Comparison of ENCODE assay signal across 20 cellular contexts in genomic region chr1:157153743-157154142, GRCh38. TPM values are rescaled to one million over a fixed set of nuclear protein-coding genes. Genes with fewer than 3 reads are reported as not detected.
DNase-seq lines count a peak whose midpoint lies in the region; ATAC-seq, FAIRE-seq and TF ChIP-seq lines count a peak whose summit lies in the region.
"Had no signal": no experiment of that assay in that cellular context is flagged by ENCODE, and none has a peak within 500 bp of the region (broad histone marks: within the 10 kb centered on the region; RNA-seq: fewer than 3 reads in every experiment).

No MANE protein-coding gene starts in this region.

- WGBS in liver: 38% methylated on average over 1 of the region's 1 CpG
- 0% methylated on average over 1 of the region's 1 CpG for WGBS in HepG2 (ENCODE audit: low lambda C conversion rate)
- 29% methylated on average over 1 of the region's 1 CpG; no CpG with 5 or more reads in 1 of the 2 donors for WGBS in transverse colon (ENCODE audit: low coverage in 1 of 2), 2 donors

- peaks cover 30% of the 10 kb centered on the region for H3K27me3 Mint-ChIP-seq in T-helper 17 cell

- H3K9me3 ChIP-seq in liver (ENCODE audit: control insufficient read depth in 4 of 4, low read length in 3 of 4): no peaks in the 10 kb centered on the region
- H3K9me3 ChIP-seq in HepG2 (ENCODE audit: low read length): no peaks in the 10 kb centered on the region
- H3K9me3 ChIP-seq in T-helper 17 cell (ENCODE audit: control insufficient read depth, low read length, poor library complexity, severe bottlenecking): no peaks in the 10 kb centered on the region
- no peaks in the 10 kb centered on the region for H3K9me3 ChIP-seq in transverse colon
- H3K9me3 ChIP-seq: pancreas, testis had no signal

- H3K4me3 Mint-ChIP-seq in T-helper 17 cell: peak overlapping the region; percentile 71
- H3K4me3 Mint-ChIP-seq: activated T-cell treated with anti-CD3 and anti-CD28 coated beads, Interleukin-2, amount 50 U/mL, for 4 hours had no signal

- H3K4me3 ChIP-seq in liver (ENCODE audit: low read depth in 1 of 3, low read length in 3 of 3) (no peak overlapping the region), HepG2 (replicated peaks in 1 of 3; ENCODE audit: insufficient read depth in 1 of 3, low read depth in 2 of 3, low read length in 3 of 3) (no peak overlapping the region), transverse colon (no peak overlapping the region), brain microvascular endothelial cell (ENCODE audit: low read depth, low read length) (no peak overlapping the region)
- H3K4me3 ChIP-seq: pancreas, SK-N-MC, testis had no signal

- H3K36me3 ChIP-seq in liver (ENCODE audit: control insufficient read depth in 4 of 4, insufficient read depth in 3 of 4, low read depth in 1 of 4, low read length in 3 of 4) (no peaks in the 10 kb centered on the region), HepG2 (replicated peaks in 1 of 2; ENCODE audit: control insufficient read depth in 1 of 2, insufficient read depth in 2 of 2, low read length in 2 of 2) (no peaks in the 10 kb centered on the region), transverse colon (no peaks in the 10 kb centered on the region), brain microvascular endothelial cell (replicated peaks) (no peaks in the 10 kb centered on the region)
- H3K36me3 ChIP-seq: pancreas had no signal

- no peaks in the 10 kb centered on the region for H3K27me3 ChIP-seq in liver (ENCODE audit: control insufficient read depth in 4 of 4, insufficient read depth in 4 of 4, low read length in 3 of 4)
- H3K27me3 ChIP-seq in HepG2 (ENCODE audit: control insufficient read depth in 1 of 2, insufficient read depth in 2 of 2, low read length in 2 of 2): peaks cover 2 to 12% of the 10 kb centered on the region in 2 experiments; a peak in 3 of 5 replicates
- peaks cover 4% of the 10 kb centered on the region for H3K27me3 ChIP-seq in transverse colon
- no peaks in the 10 kb centered on the region for H3K27me3 ChIP-seq in brain microvascular endothelial cell (replicated peaks)
- H3K27me3 ChIP-seq: pancreas, testis had no signal

- no peak overlapping the region for H2AFZ ChIP-seq in HepG2 (ENCODE audit: low read length)

- H3K4me2 ChIP-seq in HepG2 (ENCODE audit: low read depth, low read length): no peak overlapping the region

- FAIRE-seq in HepG2 (lab: Jason Lieb, UNC): no peak
- FAIRE-seq: pancreas had no signal

- peaks cover 7 to 29% (median 23%) of the 10 kb centered on the region in 4 donors for H3K4me1 ChIP-seq in liver (ENCODE audit: control insufficient read depth in 4 of 4, insufficient read depth in 4 of 4, low read length in 3 of 4)
- H3K4me1 ChIP-seq in HepG2 (ENCODE audit: insufficient read depth, low read length): peaks cover 31% of the 10 kb centered on the region
- peaks cover 9 to 28% (median 26%) of the 10 kb centered on the region in 4 donors for H3K4me1 ChIP-seq in transverse colon

- TF ChIP-seq EP300 in HepG2 (IDR thresholded peaks at IDR 0.05; ENCODE audit: low read depth in 2 of 2, low read length in 2 of 2): no peak
- no peak for TF ChIP-seq EP300 in HepG2 (CRISPR knock-in tag; IDR thresholded peaks at IDR 0.05; ENCODE audit: borderline replicate concordance)
- TF ChIP-seq EP300 in transverse colon (IDR thresholded peaks at IDR 0.05; ENCODE audit: low read depth): no peak

- H4K20me1 ChIP-seq in HepG2 (ENCODE audit: insufficient read depth, low read length): no peaks in the 10 kb centered on the region

- POLR2A ChIA-PET in HepG2 (lab: Yijun Ruan, JAX): no interaction called here

- H3K27ac Mint-ChIP-seq in T-helper 17 cell: peak overlapping the region; percentile 86

- no peak overlapping the region for H3K9ac ChIP-seq in liver (ENCODE audit: low read depth in 1 of 2, low read length in 2 of 2)
- no peak overlapping the region for H3K9ac ChIP-seq in HepG2 (ENCODE audit: insufficient read depth, low read depth, low read length)

- H3K4me1 Mint-ChIP-seq in T-helper 17 cell: peaks cover 33% of the 10 kb centered on the region

- DNase-seq in HepG2 (ENCODE audit: low spot score) (no peak), T-helper 17 cell (no peak), left lobe of liver (ENCODE audit: low spot score) (no peak), transverse colon (peak; percentile 50), ureter (ENCODE audit: low spot score) (no peak), brain microvascular endothelial cell (no peak)
- DNase-seq: activated CD4-positive, alpha-beta T cell treated with anti-CD3 and anti-CD28 coated beads for 4 hours; activated T-cell treated with anti-CD3 and anti-CD28 coated beads, Interleukin-2, amount 50 U/mL, for 4 hours; MV-4-11; NCI-H2029 treated with DMSO at 0.1 percent for 48 hours; NCI-H526 treated with DMSO at 0.1 percent for 48 hours; pancreas had no signal

- no peak for TF ChIP-seq RAD21 in liver (IDR thresholded peaks at IDR 0.05)
- TF ChIP-seq RAD21 in HepG2 (CRISPR knock-in tag; IDR thresholded peaks at IDR 0.05): no peak

- in situ Hi-C loops in HepG2 (cut with HindIII; ENCODE audit: extremely low pct_ligation_motif_present, low pct_unique_long_range_greater_than_20kb): loop anchor here (5.0 kb wide), 1 partner anchor 61 kb away; no protein-coding TSS in a partner anchor
- in situ Hi-C loops in transverse colon (cut with MboI; ENCODE audit: low pct_ligation_motif_present in 1 of 4, low pct_unique_long_range_greater_than_20kb in 1 of 4, low sequenced_read_pairs in 3 of 4): loop anchor here in 2 of 4 donors (5.0 to 10.0 kb wide), 2 partner anchors 49 to 61 kb away; no protein-coding TSS in a partner anchor
- in situ Hi-C loops in brain microvascular endothelial cell (cut with HindIII; ENCODE audit: low pct_ligation_motif_present, low sequenced_read_pairs): no loop called here

- CTCF ChIA-PET in HepG2 (lab: Yijun Ruan, JAX; ENCODE audit: low intra/inter-chr PET ratio, low total read pairs): interaction anchor here (5.1 kb wide), 1 partner anchor 64 kb away, joined by 71 read pairs; no protein-coding TSS in a partner anchor

- peaks cover 2% of the 10 kb centered on the region for H3K36me3 Mint-ChIP-seq in T-helper 17 cell (ENCODE audit: low read depth)

- TF ChIP-seq POLR2A in HepG2 (IDR thresholded peaks at IDR 0.05; ENCODE audit: insufficient read depth in 1 of 2, low read depth in 2 of 2, low read length in 2 of 2) (no peak), transverse colon (IDR thresholded peaks at IDR 0.05) (no peak)

- TF ChIP-seq CTCF in liver (IDR thresholded peaks at IDR 0.05; ENCODE audit: low read depth, low read length, missing input control) (no peak), HepG2 (CRISPR knock-in tag; IDR thresholded peaks at IDR 0.05) (no peak), transverse colon (IDR thresholded peaks at IDR 0.05) (no peak), brain microvascular endothelial cell (IDR thresholded peaks at IDR 0.05; ENCODE audit: low read depth, low read length, missing control alignments) (no peak)

- ATAC-seq in HepG2 (no peak), T-helper 17 cell (no peak), left lobe of liver (peak; percentile 36), HG02981 (IDR thresholded peaks at IDR 0.05; ENCODE audit: unreplicated experiment) (no peak)
- ATAC-seq: activated T-cell treated with anti-CD3 and anti-CD28 coated beads, Interleukin-2, amount 50 U/mL, for 4 hours; Panc1; pancreas had no signal

- no peak overlapping the region for H3K27ac ChIP-seq in liver (ENCODE audit: low read depth in 1 of 2, low read length in 2 of 2)
- no peak overlapping the region for H3K27ac ChIP-seq in HepG2 (ENCODE audit: extremely low read length, insufficient read depth, low read length)
- peak overlapping the region; percentile 44 to 76 (median 60) for H3K27ac ChIP-seq in transverse colon
- H3K27ac ChIP-seq in brain microvascular endothelial cell: no peak overlapping the region
- H3K27ac ChIP-seq: pancreas, SK-N-MC, testis had no signal

- BruUV-seq in HepG2 (replicated peaks; lab: Mats Ljungman, UMichigan): no TSS peak

- intact Hi-C loops in HepG2 (cut with micrococcal nuclease; ENCODE audit: unreplicated experiment): no loop called here
- intact Hi-C loops in transverse colon (cut with DNase I; ENCODE audit: low total_unique reads): no loop called here

- H3K79me2 ChIP-seq in HepG2 (ENCODE audit: insufficient read depth, low read length): no peaks in the 10 kb centered on the region

RNA-seq across cellular contexts. Expression of gene ETV3, which starts 15.5 kb away (rescaled TPM):
- 10 to 100 TPM in 1 of 2 donors, 1 to 10 TPM in 1; 7.8 to 10.8 TPM for total RNA-seq in liver
- 1 to 10 TPM; 2.0 to 2.7 TPM for polyA plus RNA-seq in liver
- total RNA-seq in HepG2 (2016; rRNA removed; fragmentation: Illumina TruSeq; extraction: Trizol): 5.8 and 8.5 TPM in 2 replicates
- total RNA-seq in HepG2 (2016; cell fraction: cytosol; rRNA removed; fragmentation: Illumina TruSeq; extraction: Trizol; ENCODE audit: low read depth): 0.81 and 1.4 TPM in 2 replicates
- total RNA-seq in HepG2 (2016; cell fraction: insoluble cytoplasmic fraction; rRNA removed; fragmentation: Illumina TruSeq; extraction: Trizol): 5.7 and 7.6 TPM in 2 replicates
- total RNA-seq in HepG2 (2016; cell fraction: membrane; rRNA removed; fragmentation: Illumina TruSeq; extraction: Trizol): 4.0 and 4.1 TPM in 2 replicates
- total RNA-seq in HepG2 (2016; cell fraction: nucleus; rRNA removed; fragmentation: Illumina TruSeq; extraction: Trizol): 8.1 and 8.4 TPM in 2 replicates
- 4.2 and 4.6 TPM in 2 replicates for polyA plus RNA-seq in HepG2 (2011; rRNA removed)
- polyA plus RNA-seq in HepG2 (2011; cell fraction: cytosol; rRNA removed): 2.6 and 3.2 TPM in 2 replicates
- polyA plus RNA-seq in HepG2 (2011; cell fraction: nucleus; rRNA removed): 4.0 and 5.1 TPM in 2 replicates
- 4.8 and 4.9 TPM in 2 replicates for polyA plus RNA-seq in HepG2 (2012)
- polyA plus RNA-seq in HepG2 (2016; cell fraction: cytosol; fragmentation: Illumina TruSeq; extraction: Trizol; ENCODE audit: low read depth): 0.11 and 0.12 TPM in 2 replicates
- 6.3 and 6.4 TPM in 2 replicates for polyA plus RNA-seq in HepG2 (2016; cell fraction: insoluble cytoplasmic fraction; fragmentation: Illumina TruSeq; extraction: Trizol; ENCODE audit: low read depth)
- 0.88 and 1.1 TPM in 2 replicates for polyA plus RNA-seq in HepG2 (2016; cell fraction: membrane; fragmentation: Illumina TruSeq; extraction: Trizol; ENCODE audit: low read depth)
- 7.2 and 7.6 TPM in 2 replicates for polyA plus RNA-seq in HepG2 (2016; cell fraction: nucleus; fragmentation: Illumina TruSeq; extraction: Trizol; ENCODE audit: insufficient read depth, low read depth)
- 11.8 and 25.1 TPM in 2 replicates for polyA minus RNA-seq in HepG2 (2011; rRNA and poly(A)+ RNA removed; ENCODE audit: low replicate concordance)
- 6.7 and 7.9 TPM in 2 replicates for polyA minus RNA-seq in HepG2 (2011; cell fraction: cytosol; rRNA and poly(A)+ RNA removed)
- 14.3 and 14.7 TPM in 2 replicates for polyA minus RNA-seq in HepG2 (2011; cell fraction: nucleus; rRNA and poly(A)+ RNA removed)
- total RNA-seq in T-helper 17 cell: 10 to 100 TPM; 74.0 to 78.2 TPM
- total RNA-seq in left lobe of liver: 6.0 TPM
- 10 to 100 TPM in 3 of 4 donors, 1 to 10 TPM in 1; 3.4 to 28.1 (median 18.1) TPM for total RNA-seq in transverse colon
- 52.4 TPM for total RNA-seq in ureter

RNA-seq across cellular contexts. Expression of gene ETV3L, which starts 54.1 kb away (rescaled TPM):
- not detected for total RNA-seq in liver
- not detected for polyA plus RNA-seq in liver
- not detected in 2 replicates for total RNA-seq in HepG2 (2016; rRNA removed; fragmentation: Illumina TruSeq; extraction: Trizol)
- not detected in 2 replicates for total RNA-seq in HepG2 (2016; cell fraction: cytosol; rRNA removed; fragmentation: Illumina TruSeq; extraction: Trizol; ENCODE audit: low read depth)
- not detected in 2 replicates for total RNA-seq in HepG2 (2016; cell fraction: insoluble cytoplasmic fraction; rRNA removed; fragmentation: Illumina TruSeq; extraction: Trizol)
- total RNA-seq in HepG2 (2016; cell fraction: membrane; rRNA removed; fragmentation: Illumina TruSeq; extraction: Trizol): not detected in 2 replicates
- total RNA-seq in HepG2 (2016; cell fraction: nucleus; rRNA removed; fragmentation: Illumina TruSeq; extraction: Trizol): not detected in 2 replicates
- polyA plus RNA-seq in HepG2 (2011; rRNA removed): not detected in 2 replicates
- polyA plus RNA-seq in HepG2 (2011; cell fraction: cytosol; rRNA removed): not detected in 2 replicates
- polyA plus RNA-seq in HepG2 (2011; cell fraction: nucleus; rRNA removed): not detected in 2 replicates
- polyA plus RNA-seq in HepG2 (2012): not detected in 2 replicates
- polyA plus RNA-seq in HepG2 (2016; cell fraction: cytosol; fragmentation: Illumina TruSeq; extraction: Trizol; ENCODE audit: low read depth): not detected in 2 replicates
- not detected in 2 replicates for polyA plus RNA-seq in HepG2 (2016; cell fraction: insoluble cytoplasmic fraction; fragmentation: Illumina TruSeq; extraction: Trizol; ENCODE audit: low read depth)
- polyA plus RNA-seq in HepG2 (2016; cell fraction: membrane; fragmentation: Illumina TruSeq; extraction: Trizol; ENCODE audit: low read depth): not detected in 2 replicates
- polyA plus RNA-seq in HepG2 (2016; cell fraction: nucleus; fragmentation: Illumina TruSeq; extraction: Trizol; ENCODE audit: insufficient read depth, low read depth): not detected in 2 replicates
- polyA minus RNA-seq in HepG2 (2011; rRNA and poly(A)+ RNA removed; ENCODE audit: low replicate concordance): not detected in 2 replicates
- polyA minus RNA-seq in HepG2 (2011; cell fraction: cytosol; rRNA and poly(A)+ RNA removed): not detected in 2 replicates
- not detected in 2 replicates for polyA minus RNA-seq in HepG2 (2011; cell fraction: nucleus; rRNA and poly(A)+ RNA removed)
- total RNA-seq in T-helper 17 cell: under 1 TPM in 1 of 2 donors, not detected in 1; 0.15 TPM
- total RNA-seq in left lobe of liver: not detected
- total RNA-seq in transverse colon: not detected
- not detected for total RNA-seq in ureter
- total RNA-seq: activated T-cell treated with anti-CD3 and anti-CD28 coated beads, Interleukin-2, amount 50 U/mL, for 4 hours; cardiac septum; mucosa of gallbladder; pancreas had no signal
- polyA plus RNA-seq: adipose tissue had no signal

Comparison
In these comparisons a context has a peak if more than half of its experiments do, and no peak if none do; other contexts are left out.
1. H3K27ac ChIP-seq: peak in transverse colon (4 of 4); none in liver (0 of 2), HepG2 (single experiment) and brain microvascular endothelial cell (single experiment).